ENCODE assay signal across 8 cellular contexts in genomic region chr20:37527638-37528441, GRCh38. TPM values are rescaled to one million over a fixed set of nuclear protein-coding genes. Genes with fewer than 3 reads are reported as not detected.
A peak's percentile ranks its signal among the peaks of the same experiment; 100 is the strongest.
DNase-seq lines count a peak whose midpoint lies in the region; ATAC-seq, FAIRE-seq and TF ChIP-seq lines count a peak whose summit lies in the region.

TSS of gene BLCAP (minus strand) at chr20:37527876. CDS start at chr20:37519174, 8,702 bp downstream.

- H3K4me3 ChIP-seq in WI38 (ENCODE audit: low read depth, low read length) (peak within 1 kb of the TSS; percentile 94), breast epithelium (peak within 1 kb of the TSS; percentile 77 to 96 (median 87)), small intestine (ENCODE audit: low read depth in 1 of 2, low read length in 2 of 2) (peak within 1 kb of the TSS; percentile 95 to 99)

- no peaks in the 10 kb centered on the region for H3K9me3 ChIP-seq in breast epithelium
- H3K9me3 ChIP-seq in small intestine (ENCODE audit: control insufficient read depth, low read depth), result no peaks in the 10 kb centered on the region

- no peaks in the 10 kb centered on the region for H3K36me3 ChIP-seq in breast epithelium
- no peaks in the 10 kb centered on the region for H3K36me3 ChIP-seq in small intestine (ENCODE audit: control insufficient read depth in 2 of 2, insufficient read depth in 2 of 2, low read length in 2 of 2)

- peak within 1 kb of the TSS; percentile 98 for H3K27ac ChIP-seq in breast epithelium
- H3K27ac ChIP-seq in small intestine (ENCODE audit: low read depth in 1 of 2, low read length in 1 of 2), result peak within 1 kb of the TSS; percentile 96 to 98

- 0 to 1% (median 0%) methylated on average over 59 to 62 of the region's 62 CpGs for WGBS in small intestine, 3 donors

- peak; percentile 47 for ATAC-seq in GM18861 (IDR thresholded peaks at IDR 0.05; ENCODE audit: unreplicated experiment)
- ATAC-seq in HG03108 (IDR thresholded peaks at IDR 0.05; ENCODE audit: unreplicated experiment), result peak; percentile 64

- peaks cover 9 to 12% of the 10 kb centered on the region in 2 donors for H3K4me1 ChIP-seq in breast epithelium
- peaks cover 5 to 7% of the 10 kb centered on the region in 2 donors for H3K4me1 ChIP-seq in small intestine (ENCODE audit: control insufficient read depth in 2 of 2, insufficient read depth in 1 of 2, low read depth in 1 of 2, low read length in 1 of 2)

- H3K27me3 ChIP-seq in breast epithelium (no peaks in the 10 kb centered on the region), small intestine (ENCODE audit: control insufficient read depth in 2 of 2, insufficient read depth in 2 of 2, low read length in 2 of 2) (no peaks in the 10 kb centered on the region)

- no peak for FAIRE-seq in small intestine (lab: Jason Lieb, UNC)

- DNase-seq in A172 (ENCODE audit: low spot score), result peak; percentile 80
- DNase-seq in NCI-H2227 (lab: John Stamatoyannopoulos, UW; ENCODE audit: unreplicated experiment), result peak; percentile 96
- DNase-seq in breast epithelium (ENCODE audit: low spot score in 2 of 2), result peak; percentile 82 to 87
- peak; percentile 96 for DNase-seq in iPS-NIHi11 (ENCODE audit: low spot score)
- DNase-seq in small intestine, result peak; percentile 97

- TF ChIP-seq CTCF in WI38 (IDR thresholded peaks at IDR 0.05; ENCODE audit: low read depth, low read length), result no peak
- no peak for TF ChIP-seq CTCF in breast epithelium (IDR thresholded peaks at IDR 0.05)

- intact Hi-C loops in breast epithelium (cut with DNase I; ENCODE audit: low total_unique reads), result no loop called here

- no peak for TF ChIP-seq POLR2A in breast epithelium (IDR thresholded peaks at IDR 0.05)

RNA-seq across cellular contexts. Expression of gene BLCAP, which starts in this region (rescaled TPM):
- 32.0 and 32.3 TPM in 2 replicates for total RNA-seq in A172 (2014; rRNA removed; shearing (Covaris generic))
- 10 to 100 TPM; 62.9 to 81.8 (median 63.2) TPM for total RNA-seq in breast epithelium
- 10 to 100 TPM; 57.3 to 67.8 (median 63.8) TPM for polyA plus RNA-seq in small intestine

Comparison
In these comparisons a context has a peak if more than half of its experiments do, and no peak if none do; other contexts are left out.
1. Peak in every context shown above with its lines: DNase-seq, ATAC-seq, H3K4me3 ChIP-seq and H3K27ac ChIP-seq.